8 cellular contexts compared by ENCODE assay signal in the genomic region with DNA sequence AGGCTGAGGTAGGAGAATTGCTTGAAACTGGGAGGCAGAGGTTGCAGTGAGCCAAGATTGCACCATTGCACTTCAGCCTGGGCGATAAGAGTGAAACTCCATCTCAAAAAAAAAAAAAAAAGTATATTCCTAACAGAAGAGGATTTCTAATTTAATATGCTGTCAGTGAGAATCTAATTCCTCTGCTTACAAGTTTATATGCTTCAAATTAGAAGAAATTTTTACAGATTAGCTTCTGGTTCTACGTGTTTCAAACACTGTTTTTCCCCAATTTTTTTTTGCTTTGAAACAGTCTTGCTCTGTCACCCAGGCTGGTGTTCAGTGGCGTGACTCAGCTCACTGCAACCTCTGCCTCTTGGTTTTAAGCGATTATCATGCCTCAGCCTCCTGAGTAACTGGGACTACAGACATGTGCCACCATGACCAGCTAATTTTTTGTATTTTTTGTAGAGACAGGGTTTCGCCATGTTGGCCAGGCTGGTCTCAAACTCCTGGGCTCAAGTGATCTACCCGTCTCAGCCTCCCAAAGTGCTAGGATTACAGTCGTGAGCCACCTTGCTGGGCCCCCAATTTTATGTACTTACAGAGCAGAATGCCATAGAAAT. TPM values are rescaled to one million over a fixed set of nuclear protein-coding genes. Genes with fewer than 3 reads are reported as not detected.
DNase-seq lines count a peak whose midpoint lies in the region; TF ChIP-seq lines count a peak whose summit lies in the region.
"Not testable (repeated sequence)": the region's sequence is repeated elsewhere in the genome, so short reads cannot be mapped to it uniquely, and the experiment has no call there.

No MANE protein-coding gene starts in this region.

- not testable (repeated sequence) for H3K4me2 ChIP-seq in trophoblast cell (ENCODE audit: low read length)

- not testable (repeated sequence) for H3K23ac ChIP-seq in trophoblast cell (ENCODE audit: low read length)

- intact Hi-C loops in activated CD4-positive, alpha-beta memory T cell treated with anti-CD3 and anti-CD28 coated beads for 36 hours (cut with micrococcal nuclease): loop anchor here (5.0 kb wide), 1 partner anchor 55 kb away; no protein-coding TSS in a partner anchor
- intact Hi-C loops in activated naive CD4-positive, alpha-beta T cell treated with anti-CD3 and anti-CD28 coated beads for 36 hours (cut with micrococcal nuclease): not testable (repeated sequence)

- H3K4ac ChIP-seq in trophoblast cell (ENCODE audit: low read depth, low read length): not testable (repeated sequence)

- not testable (repeated sequence) for H3K36me3 Mint-ChIP-seq in activated CD4-positive, alpha-beta memory T cell treated with anti-CD3 and anti-CD28 coated beads for 36 hours; activated naive CD4-positive, alpha-beta T cell treated with anti-CD3 and anti-CD28 coated beads for 36 hours (ENCODE audit: low read depth); chondrocyte (ENCODE audit: low read depth)

- H3K9me3 ChIP-seq in trophoblast cell (ENCODE audit: insufficient read depth, low read depth, low read length): not testable (repeated sequence)

- WGBS in trophoblast cell (ENCODE audit: extremely low coverage, insufficient coverage, insufficient read length): no CpG with 5 or more reads among the region's 7 CpGs

- not testable (repeated sequence) for H3K36me3 ChIP-seq in trophoblast cell (ENCODE audit: control insufficient read depth in 1 of 2, insufficient read depth in 2 of 2, low read length in 2 of 2)

- CTCF ChIA-PET in activated CD4-positive, alpha-beta memory T cell treated with anti-CD3 and anti-CD28 coated beads for 36 hours (lab: Charles Lee): interaction anchor here (1.0 kb wide), 1 partner anchor 508 kb away, joined by 3 read pairs; no protein-coding TSS in a partner anchor
- CTCF ChIA-PET in activated naive CD4-positive, alpha-beta T cell treated with anti-CD3 and anti-CD28 coated beads for 36 hours (lab: Charles Lee): interaction anchor here (0.6 kb wide), 1 partner anchor 548 kb away, joined by 3 read pairs; no protein-coding TSS in a partner anchor

- H3K4me3 ChIP-seq in trophoblast cell (ENCODE audit: low read depth, low read length): not testable (repeated sequence)

- H2AK5ac ChIP-seq in trophoblast cell (ENCODE audit: low read length): not testable (repeated sequence)

- not testable (repeated sequence) for H3K4me3 Mint-ChIP-seq in activated CD4-positive, alpha-beta memory T cell treated with anti-CD3 and anti-CD28 coated beads for 36 hours; activated naive CD4-positive, alpha-beta T cell treated with anti-CD3 and anti-CD28 coated beads for 36 hours; chondrocyte (ENCODE audit: unreplicated experiment)

- H3K79me1 ChIP-seq in trophoblast cell (ENCODE audit: low read length): not testable (repeated sequence)

- not testable (repeated sequence) for H3K9ac ChIP-seq in trophoblast cell (ENCODE audit: low read length)

- not testable (repeated sequence) for H3K27me3 ChIP-seq in trophoblast cell (ENCODE audit: insufficient read depth, low read length)

- H2AFZ ChIP-seq in trophoblast cell (ENCODE audit: insufficient read depth, low read length, poor library complexity): not testable (repeated sequence)

- not testable (repeated sequence) for H3K14ac ChIP-seq in trophoblast cell (ENCODE audit: low read length)

- POLR2A ChIA-PET in activated CD4-positive, alpha-beta memory T cell treated with anti-CD3 and anti-CD28 coated beads for 36 hours (lab: Charles Lee): interaction anchor here (0.6 to 0.7 kb wide), 2 partner anchors 574 to 604 kb away, joined by 3 to 4 read pairs; no protein-coding TSS in a partner anchor

- H2BK5ac ChIP-seq in trophoblast cell (ENCODE audit: low read depth, low read length, poor library complexity): not testable (repeated sequence)

- H3K79me2 ChIP-seq in trophoblast cell (ENCODE audit: control insufficient read depth, insufficient read depth, low read length, poor library complexity): not testable (repeated sequence)

- not testable (repeated sequence) for H4K8ac ChIP-seq in trophoblast cell (ENCODE audit: low read depth, low read length)

- H3K4me1 ChIP-seq in trophoblast cell (ENCODE audit: control insufficient read depth in 1 of 2, insufficient read depth in 2 of 2, low read length in 2 of 2): not testable (repeated sequence)

- not testable (repeated sequence) for H3K27ac ChIP-seq in trophoblast cell (ENCODE audit: low read depth, low read length)

- H3K27me3 Mint-ChIP-seq in activated CD4-positive, alpha-beta memory T cell treated with anti-CD3 and anti-CD28 coated beads for 36 hours: peaks cover 16% of the 10 kb centered on the region
- peaks cover 10% of the 10 kb centered on the region for H3K27me3 Mint-ChIP-seq in activated naive CD4-positive, alpha-beta T cell treated with anti-CD3 and anti-CD28 coated beads for 36 hours (ENCODE audit: low read depth)
- H3K27me3 Mint-ChIP-seq in chondrocyte (ENCODE audit: low read depth): not testable (repeated sequence)

- DNase-seq in Daoy (ENCODE audit: low read depth) (peak; percentile 15), HT1080 (ENCODE audit: low read depth) (peak; percentile 37), OCI-M1 (lab: John Stamatoyannopoulos, UW) (peak; percentile 57), trophoblast cell (peak; percentile 62 to 64)
- DNase-seq in activated CD4-positive, alpha-beta memory T cell treated with anti-CD3 and anti-CD28 coated beads for 36 hours: peak; percentile 41
- peak; percentile 5 for DNase-seq in activated naive CD4-positive, alpha-beta T cell treated with anti-CD3 and anti-CD28 coated beads for 36 hours
- not testable (repeated sequence) for DNase-seq in chondrocyte (ENCODE audit: low spot score)
- peak; percentile 34 for DNase-seq in stimulated activated CD8-positive, alpha-beta memory T cell treated with anti-CD3 and anti-CD28 coated beads, Interleukin-4, amount 100 ng/mL, for 48 hours

- not testable (repeated sequence) for H3K9me3 Mint-ChIP-seq in activated CD4-positive, alpha-beta memory T cell treated with anti-CD3 and anti-CD28 coated beads for 36 hours; activated naive CD4-positive, alpha-beta T cell treated with anti-CD3 and anti-CD28 coated beads for 36 hours; chondrocyte (ENCODE audit: low read depth)

- not testable (repeated sequence) for H4K12ac ChIP-seq in trophoblast cell (ENCODE audit: low read depth, low read length)

- H3K18ac ChIP-seq in trophoblast cell (ENCODE audit: low read length): not testable (repeated sequence)

- not testable (repeated sequence) for H4K91ac ChIP-seq in trophoblast cell (ENCODE audit: low read depth, low read length)

- not testable (repeated sequence) for H2BK120ac ChIP-seq in trophoblast cell (ENCODE audit: insufficient read depth, low read length, poor library complexity)

- not testable (repeated sequence) for H3K27ac Mint-ChIP-seq in activated CD4-positive, alpha-beta memory T cell treated with anti-CD3 and anti-CD28 coated beads for 36 hours; activated naive CD4-positive, alpha-beta T cell treated with anti-CD3 and anti-CD28 coated beads for 36 hours
- peak overlapping the region; percentile 25 for H3K27ac Mint-ChIP-seq in chondrocyte (ENCODE audit: unreplicated experiment)

- peaks cover 13% of the 10 kb centered on the region for H3K4me1 Mint-ChIP-seq in activated CD4-positive, alpha-beta memory T cell treated with anti-CD3 and anti-CD28 coated beads for 36 hours (ENCODE audit: low read depth)
- not testable (repeated sequence) for H3K4me1 Mint-ChIP-seq in activated naive CD4-positive, alpha-beta T cell treated with anti-CD3 and anti-CD28 coated beads for 36 hours (ENCODE audit: low read depth)
- H3K4me1 Mint-ChIP-seq in chondrocyte (ENCODE audit: low read depth): peaks cover 22% of the 10 kb centered on the region

- H2BK12ac ChIP-seq in trophoblast cell (ENCODE audit: low read length): not testable (repeated sequence)

- TF ChIP-seq CTCF in chondrocyte (IDR thresholded peaks at IDR 0.05): not testable (repeated sequence)

RNA-seq across cellular contexts. Expression of a gene that starts 30.7 kb away (rescaled TPM):
- 13.0 and 16.5 TPM in 2 replicates for total RNA-seq in Daoy (2014; rRNA removed; shearing (Covaris generic))
- total RNA-seq in HT1080 (2014; rRNA removed; shearing (Covaris generic)): 19.1 and 22.5 TPM in 2 replicates
- polyA plus RNA-seq in HT1080 (2015; cell fraction: cytosol; rRNA removed): 23.6 and 27.3 TPM in 2 replicates
- polyA plus RNA-seq in HT1080 (2015; cell fraction: nucleus; rRNA removed): 14.4 and 14.6 TPM in 2 replicates
- total RNA-seq in activated CD4-positive, alpha-beta memory T cell treated with anti-CD3 and anti-CD28 coated beads for 36 hours: 10 to 100 TPM; 21.3 to 21.7 TPM
- 10 to 100 TPM; 15.4 to 15.6 TPM for total RNA-seq in activated naive CD4-positive, alpha-beta T cell treated with anti-CD3 and anti-CD28 coated beads for 36 hours
- total RNA-seq in chondrocyte: 32.0 to 45.2 TPM (median 44.1 TPM) in 3 replicates
- polyA plus RNA-seq in trophoblast cell (2013): 58.2 and 58.5 TPM in 2 replicates
